In the genomic region with DNA sequence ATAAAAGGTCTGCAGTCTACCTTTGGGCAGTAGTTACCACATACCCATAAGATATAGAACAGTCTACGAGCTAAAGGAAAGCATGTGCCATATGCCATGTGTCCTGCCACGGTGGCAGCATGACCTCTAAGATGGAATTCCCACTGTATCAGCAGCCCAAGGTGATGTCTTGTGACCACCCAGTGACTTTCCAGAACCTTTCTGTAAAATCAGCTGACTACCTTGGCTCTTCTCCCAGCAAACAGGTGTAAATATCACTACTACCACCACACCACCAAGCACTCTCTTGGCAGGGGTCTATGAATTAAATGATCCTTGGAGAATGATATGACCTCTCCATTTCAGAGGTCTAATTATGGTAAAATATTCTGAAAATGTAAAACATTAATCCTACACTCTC, we compare ENCODE assay signal across 21 cellular contexts.
DNase-seq lines count a peak whose midpoint lies in the region; ATAC-seq and TF ChIP-seq lines count a peak whose summit lies in the region.
"Had no signal": no experiment of that assay in that cellular context is flagged by ENCODE, and none has a peak within 500 bp of the region (broad histone marks: within the 10 kb centered on the region; RNA-seq: fewer than 3 reads in every experiment).

No MANE protein-coding gene starts in this region.

- H3K4me1 Mint-ChIP-seq in MCF 10A (ENCODE audit: insufficient read depth, unreplicated experiment) (no peaks in the 10 kb centered on the region), memory B cell (peaks cover 25% of the 10 kb centered on the region)

- intact Hi-C loops in MCF 10A (cut with micrococcal nuclease): no loop called here
- intact Hi-C loops in mammary epithelial cell (cut with micrococcal nuclease): no loop called here

- no peaks in the 10 kb centered on the region for H3K79me2 ChIP-seq in mammary epithelial cell (ENCODE audit: insufficient read depth, low read length)

- DNase-seq in MCF 10A (ENCODE audit: unreplicated experiment) (no peak), mammary epithelial cell (no peak), RPMI8226 (peak; percentile 57), memory B cell (ENCODE audit: low spot score in 2 of 2) (no peak), kidney tubule cell (ENCODE audit: low spot score) (no peak)
- DNase-seq in stimulated activated CD8-positive, alpha-beta memory T cell treated with anti-CD3 and anti-CD28 coated beads, Interleukin-4, amount 100 ng/mL, for 48 hours: no peak
- DNase-seq: DMS53, HCEC 1CT, MV-4-11, NCI-H1436, NCI-H187 treated with DMSO at 0.1 percent for 48 hours, NCI-H2227 treated with DMSO at 0.1 percent for 48 hours, NCI-H510A, NCI-H748 treated with DMSO at 0.1 percent for 48 hours, Right ventricle myocardium superior had no signal

- no peak overlapping the region for H3K4me3 ChIP-seq in mammary epithelial cell (replicated peaks in 1 of 3; ENCODE audit: insufficient read depth in 1 of 3, low read depth in 2 of 3, low read length in 3 of 3)
- H3K4me3 ChIP-seq: GM23338, SK-N-MC had no signal

- TF ChIP-seq CTCF in MCF 10A (IDR thresholded peaks at IDR 0.05; ENCODE audit: unreplicated experiment): no peak
- TF ChIP-seq CTCF in mammary epithelial cell (conservative IDR thresholded peaks at IDR 0.05 in 1 of 2, IDR thresholded peaks at IDR 0.05 in 1 of 2; ENCODE audit: extremely low read depth in 1 of 2, insufficient read depth in 1 of 2, low read depth in 1 of 2, low read length in 2 of 2): no peak

- H3K4me3 Mint-ChIP-seq in MCF 10A (ENCODE audit: unreplicated experiment) (no peak overlapping the region), memory B cell (no peak overlapping the region)
- H3K4me3 Mint-ChIP-seq: CD14-positive monocyte, GM23338 had no signal

- no peak overlapping the region for H2AFZ ChIP-seq in mammary epithelial cell (ENCODE audit: low read depth, low read length)
- H2AFZ ChIP-seq: GM23338 had no signal

- no peak overlapping the region for H3K9ac ChIP-seq in mammary epithelial cell (ENCODE audit: insufficient read depth, low read length)

- POLR2A ChIA-PET in MCF 10A (lab: Yijun Ruan, JAX): interaction anchor here (1.0 to 1.1 kb wide), 2 partner anchors 10 to 11 kb away, joined by 3 to 5 read pairs; no protein-coding TSS in a partner anchor

- H3K9me3 ChIP-seq in mammary epithelial cell (replicated peaks; ENCODE audit: insufficient read depth, low read length): no peaks in the 10 kb centered on the region

- H3K27me3 ChIP-seq in mammary epithelial cell (ENCODE audit: insufficient read depth, low read length): no peaks in the 10 kb centered on the region

- peaks cover 34% of the 10 kb centered on the region for H3K36me3 Mint-ChIP-seq in MCF 10A (ENCODE audit: insufficient read depth, unreplicated experiment)
- peaks cover 4% of the 10 kb centered on the region for H3K36me3 Mint-ChIP-seq in memory B cell
- H3K36me3 Mint-ChIP-seq: CD14-positive monocyte had no signal

- H3K4me1 ChIP-seq in mammary epithelial cell (ENCODE audit: insufficient read depth, low read length): no peaks in the 10 kb centered on the region

- H4K20me1 ChIP-seq in mammary epithelial cell (ENCODE audit: insufficient read depth, low read length): no peaks in the 10 kb centered on the region

- no peak overlapping the region for H3K4me2 ChIP-seq in mammary epithelial cell (ENCODE audit: insufficient read depth, low read depth, low read length)
- H3K4me2 ChIP-seq: GM23338 had no signal

- in situ Hi-C loops in mammary epithelial cell (cut with MboI; ENCODE audit: low sequenced_read_pairs in 2 of 2): no loop called here

- H3K27me3 Mint-ChIP-seq in MCF 10A (ENCODE audit: insufficient read depth, unreplicated experiment) (no peaks in the 10 kb centered on the region), memory B cell (no peaks in the 10 kb centered on the region)
- H3K27me3 Mint-ChIP-seq: IgD-negative memory B cell had no signal

- no peak for ATAC-seq in memory B cell (ENCODE audit: low read depth)
- ATAC-seq in HG03135 (IDR thresholded peaks at IDR 0.05; ENCODE audit: unreplicated experiment): no peak
- ATAC-seq in HG03175 (IDR thresholded peaks at IDR 0.05; ENCODE audit: unreplicated experiment): no peak
- ATAC-seq: GM23338 had no signal

- WGBS in mammary epithelial cell (ENCODE audit: low coverage, missing lambda C conversion rate): 87% methylated on average over 2 of the region's 2 CpGs

- BruUV-seq in MCF 10A (replicated peaks; lab: Mats Ljungman, UMichigan) (no TSS peak), mammary epithelial cell (replicated peaks; lab: Mats Ljungman, UMichigan) (no TSS peak)

- peak overlapping the region; percentile 17 for H3K27ac Mint-ChIP-seq in MCF 10A (ENCODE audit: low read depth, unreplicated experiment)
- H3K27ac Mint-ChIP-seq in memory B cell: peak overlapping the region; percentile 85

- H3K36me3 ChIP-seq in mammary epithelial cell (ENCODE audit: insufficient read depth, low read length): peaks cover 1% of the 10 kb centered on the region

- CTCF ChIA-PET in MCF 10A (lab: Yijun Ruan, JAX) (interaction anchor here (2.2 kb wide), 1 partner anchor 82 kb away, joined by 9 read pairs; no protein-coding TSS in a partner anchor), mammary epithelial cell (lab: Charles Lee; ENCODE audit: low non-redundant PET) (interaction anchor here (0.6 kb wide), 1 partner anchor 16 kb away, joined by 4 read pairs; no protein-coding TSS in a partner anchor)

- H3K9me3 Mint-ChIP-seq in MCF 10A (ENCODE audit: unreplicated experiment) (no peaks in the 10 kb centered on the region), memory B cell (no peaks in the 10 kb centered on the region)
- H3K9me3 Mint-ChIP-seq: GM23338, IgD-negative memory B cell had no signal

- H3K27ac ChIP-seq in mammary epithelial cell (ENCODE audit: insufficient read depth, low read depth, low read length): no peak overlapping the region
- H3K27ac ChIP-seq: SK-N-MC had no signal

- dilution Hi-C loops in mammary epithelial cell (cut with HindIII; ENCODE audit: low sequenced_read_pairs): no loop called here
